ENCODE assay signal across 1 cellular context in the genomic region with DNA sequence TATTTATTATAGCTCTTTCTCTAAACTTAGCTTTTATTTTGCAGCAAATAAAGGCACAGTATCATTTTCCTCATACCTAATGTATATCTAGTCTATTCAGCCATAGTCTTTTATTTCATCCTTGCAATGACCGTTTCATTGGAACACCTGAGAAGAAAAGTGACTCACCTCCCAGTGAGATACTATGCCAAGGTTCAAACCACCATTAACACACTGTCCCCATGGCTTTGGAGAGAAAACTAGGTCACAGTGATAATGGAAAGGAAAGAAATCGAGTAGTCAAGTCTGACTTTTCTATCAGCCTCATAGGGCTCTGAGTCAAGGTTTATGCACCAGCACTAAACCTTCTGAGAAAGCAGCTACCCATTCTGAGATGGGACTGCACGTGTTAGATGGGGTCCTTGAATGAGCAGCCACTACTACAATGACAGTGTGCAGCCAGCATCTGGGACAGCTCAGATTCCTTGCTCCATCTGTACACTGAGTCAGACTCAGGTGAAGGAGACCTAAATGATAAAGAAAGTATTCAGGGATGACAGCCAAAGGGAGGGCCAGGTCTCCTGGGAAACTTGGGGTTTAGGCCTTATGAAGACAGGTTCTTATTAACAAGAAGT.
TF ChIP-seq lines count a peak whose summit lies in the region.

No MANE protein-coding gene starts in this region.

TF ChIP-seq in H1, 55 proteins besides CTCF, POLR2A, EP300 and RAD21 (continued from another document):
- TF ChIP-seq ZNF274 (IDR thresholded peaks at IDR 0.05; ENCODE audit: borderline replicate concordance, extremely low read depth, low read length) = no peak
- no peak for TF ChIP-seq RXRA (IDR thresholded peaks at IDR 0.05; ENCODE audit: insufficient read depth, low read depth, low read length)
- TF ChIP-seq ATF2 (IDR thresholded peaks at IDR 0.05; ENCODE audit: low read length) = no peak
- TF ChIP-seq HDAC6 (IDR thresholded peaks at IDR 0.05; ENCODE audit: low read depth, low read length) = no peak
- no peak for TF ChIP-seq CBX8 (IDR thresholded peaks at IDR 0.05; ENCODE audit: borderline replicate concordance, low read depth, low read length)
- TF ChIP-seq, protein P1, sequence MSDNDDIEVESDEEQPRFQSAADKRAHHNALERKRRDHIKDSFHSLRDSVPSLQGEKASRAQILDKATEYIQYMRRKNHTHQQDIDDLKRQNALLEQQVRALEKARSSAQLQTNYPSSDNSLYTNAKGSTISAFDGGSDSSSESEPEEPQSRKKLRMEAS (IDR thresholded peaks at IDR 0.05) = no peak
- no peak for TF ChIP-seq TAF1 (IDR thresholded peaks at IDR 0.05; ENCODE audit: low read depth, low read length)
- no peak for TF ChIP-seq MAFK (IDR thresholded peaks at IDR 0.05; ENCODE audit: low read depth, low read length)
- TF ChIP-seq TCF12 (IDR thresholded peaks at IDR 0.05; ENCODE audit: low read depth, low read length) = no peak
